8 cellular contexts compared by ENCODE assay signal in genomic region chr2:228048838-228049490, GRCh38.
DNase-seq lines count a peak whose midpoint lies in the region; ATAC-seq and TF ChIP-seq lines count a peak whose summit lies in the region.

No MANE protein-coding gene starts in this region.

- peak; percentile 57 for TF ChIP-seq CTCF in endothelial cell (IDR thresholded peaks at IDR 0.05; ENCODE audit: unreplicated experiment)

- H3K4me3 Mint-ChIP-seq in endothelial cell (ENCODE audit: unreplicated experiment) (no peak overlapping the region), T-helper 17 cell (no peak overlapping the region)
- no peak overlapping the region for H3K4me3 Mint-ChIP-seq in activated T-cell treated with anti-CD3 and anti-CD28 coated beads, Interleukin-2, amount 50 U/mL, for 4 hours

- DNase-seq in ELF-1 (ENCODE audit: low read depth, low spot score): peak; percentile 48
- peak; percentile 54 for DNase-seq in NCI-H748 (lab: John Stamatoyannopoulos, UW; ENCODE audit: unreplicated experiment)
- DNase-seq in endothelial cell (ENCODE audit: low spot score): peak; percentile 23
- peak; percentile 33 for DNase-seq in middle frontal gyrus (ENCODE audit: extremely low spot score, low spot score)
- no peak for DNase-seq in GF-D8 (lab: John Stamatoyannopoulos, UW)
- DNase-seq in activated T-cell treated with anti-CD3 and anti-CD28 coated beads, Interleukin-2, amount 50 U/mL, for 4 hours: no peak
- DNase-seq in T-helper 17 cell: no peak

- no peaks in the 10 kb centered on the region for H3K4me1 Mint-ChIP-seq in endothelial cell (ENCODE audit: unreplicated experiment)
- H3K4me1 Mint-ChIP-seq in activated T-cell treated with anti-CD3 and anti-CD28 coated beads, Interleukin-2, amount 50 U/mL, for 4 hours (ENCODE audit: low read depth): no peaks in the 10 kb centered on the region
- H3K4me1 Mint-ChIP-seq in T-helper 17 cell: no peaks in the 10 kb centered on the region

- H3K27ac Mint-ChIP-seq in endothelial cell (ENCODE audit: unreplicated experiment) (no peak overlapping the region), T-helper 17 cell (no peak overlapping the region)

- ATAC-seq in HG02981 (IDR thresholded peaks at IDR 0.05; ENCODE audit: unreplicated experiment) (peak; percentile 72), T-helper 17 cell (no peak)
- ATAC-seq in activated T-cell treated with anti-CD3 and anti-CD28 coated beads, Interleukin-2, amount 50 U/mL, for 4 hours: no peak

- no peaks in the 10 kb centered on the region for H3K9me3 ChIP-seq in T-helper 17 cell (ENCODE audit: control insufficient read depth, low read length, poor library complexity, severe bottlenecking)

- no peaks in the 10 kb centered on the region for H3K9me3 Mint-ChIP-seq in endothelial cell (ENCODE audit: unreplicated experiment)
- no peaks in the 10 kb centered on the region for H3K9me3 Mint-ChIP-seq in activated T-cell treated with anti-CD3 and anti-CD28 coated beads, Interleukin-2, amount 50 U/mL, for 4 hours

- H3K36me3 Mint-ChIP-seq in endothelial cell (ENCODE audit: low read depth, unreplicated experiment) (no peaks in the 10 kb centered on the region), T-helper 17 cell (ENCODE audit: low read depth) (no peaks in the 10 kb centered on the region)
- no peaks in the 10 kb centered on the region for H3K36me3 Mint-ChIP-seq in activated T-cell treated with anti-CD3 and anti-CD28 coated beads, Interleukin-2, amount 50 U/mL, for 4 hours (ENCODE audit: insufficient read depth)

- H3K27me3 Mint-ChIP-seq in endothelial cell (ENCODE audit: unreplicated experiment) (peaks cover 1% of the 10 kb centered on the region), T-helper 17 cell (peaks cover 8% of the 10 kb centered on the region)
- H3K27me3 Mint-ChIP-seq in activated T-cell treated with anti-CD3 and anti-CD28 coated beads, Interleukin-2, amount 50 U/mL, for 4 hours (ENCODE audit: low read depth): no peaks in the 10 kb centered on the region

Comparison
In these comparisons a context has a peak if more than half of its experiments do, and no peak if none do; other contexts are left out.
1. DNase-seq: peak in ELF-1 (single experiment), NCI-H748 (single experiment), endothelial cell (single experiment) and middle frontal gyrus (single experiment); none in GF-D8 (single experiment), activated T-cell treated with anti-CD3 and anti-CD28 coated beads, Interleukin-2, amount 50 U/mL, for 4 hours (single experiment) and T-helper 17 cell (0 of 3).